ENCODE assay signal across 16 cellular contexts in genomic region chr2:207097278-207097677, GRCh38.
"Had no signal": no experiment of that assay in that cellular context is flagged by ENCODE, and none has a peak within 500 bp of the region (broad histone marks: within the 10 kb centered on the region; RNA-seq: fewer than 3 reads in every experiment).

No MANE protein-coding gene starts in this region.

- H3K4me3 Mint-ChIP-seq: activated CD4-positive, alpha-beta T cell treated with anti-CD3 and anti-CD28 coated beads for 36 hours; activated naive CD4-positive, alpha-beta T cell treated with anti-CD3 and anti-CD28 coated beads, Interleukin-2, amount 50 U/mL, for 24 hours; effector memory CD8-positive, alpha-beta T cell; naive B cell; neural crest cell had no signal

- H3K4me3 ChIP-seq: cardiac muscle cell, left lung, mucosa of descending colon, ovary, uterus had no signal

- H3K9me3 ChIP-seq: left lung, mucosa of descending colon, ovary, uterus had no signal

- H3K27ac Mint-ChIP-seq: activated CD4-positive, alpha-beta T cell treated with anti-CD3 and anti-CD28 coated beads for 36 hours; effector memory CD8-positive, alpha-beta T cell had no signal

- DNase-seq: activated CD4-positive, alpha-beta T cell treated with anti-CD3 and anti-CD28 coated beads for 36 hours; activated CD4-positive, alpha-beta T cell treated with anti-CD3 and anti-CD28 coated beads, Interleukin-2, amount 50 U/mL, for 48 hours; activated gamma-delta T cell; effector memory CD8-positive, alpha-beta T cell; hypothalamus; islet precursor cell; left lung; mesenchymal stem cell; mucosa of descending colon; naive B cell; ovary; stimulated activated naive CD4-positive, alpha-beta T cell; uterus had no signal

- H3K27me3 ChIP-seq: cardiac muscle cell, left lung, ovary, uterus had no signal

- ATAC-seq: activated CD4-positive, alpha-beta T cell treated with anti-CD3 and anti-CD28 coated beads for 36 hours; effector memory CD8-positive, alpha-beta T cell; left lung; mucosa of descending colon had no signal

- H3K27ac ChIP-seq: ovary had no signal

- H3K36me3 ChIP-seq: cardiac muscle cell, left lung, ovary, uterus had no signal

- H3K27me3 Mint-ChIP-seq: activated CD4-positive, alpha-beta T cell treated with anti-CD3 and anti-CD28 coated beads for 36 hours; activated naive CD4-positive, alpha-beta T cell treated with anti-CD3 and anti-CD28 coated beads, Interleukin-2, amount 50 U/mL, for 24 hours; naive B cell had no signal

- H3K9me3 Mint-ChIP-seq: activated naive CD4-positive, alpha-beta T cell treated with anti-CD3 and anti-CD28 coated beads, Interleukin-2, amount 50 U/mL, for 24 hours; effector memory CD8-positive, alpha-beta T cell; neural crest cell had no signal
